ENCODE assay signal across 16 cellular contexts in the genomic region with DNA sequence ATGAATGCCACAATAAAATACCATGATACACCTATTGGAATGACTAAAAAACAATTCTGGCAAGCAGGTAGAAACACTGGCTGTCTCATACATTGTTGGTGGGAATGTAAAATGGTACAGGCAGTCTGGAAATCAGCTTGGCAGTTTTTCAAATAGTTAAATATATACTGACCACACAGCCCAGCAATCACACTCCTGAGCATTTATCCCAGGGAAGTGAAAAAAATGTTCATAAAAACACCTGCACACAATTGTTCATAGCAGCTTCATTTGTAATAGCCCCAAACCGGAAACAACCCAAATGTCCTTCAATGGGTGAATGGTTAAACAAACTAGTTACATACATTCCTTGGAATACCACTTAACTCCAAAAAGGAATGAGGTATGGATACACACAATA.
"Had no signal": no experiment of that assay in that cellular context is flagged by ENCODE, and none has a peak within 500 bp of the region (broad histone marks: within the 10 kb centered on the region; RNA-seq: fewer than 3 reads in every experiment).

No MANE protein-coding gene starts in this region.

- H3K27me3 ChIP-seq: hepatocyte, sigmoid colon, stomach, testis had no signal

- H3K27ac ChIP-seq: hepatocyte, prostate gland, sigmoid colon, stomach, testis had no signal

- H3K4me1 Mint-ChIP-seq: activated CD4-positive, alpha-beta T cell treated with anti-CD3 and anti-CD28 coated beads, Interleukin-2, amount 10 ng/mL, durations not matched to agents 24 days and 14 days; activated naive CD8-positive, alpha-beta T cell treated with anti-CD3 and anti-CD28 coated beads for 36 hours had no signal

- H3K4me1 ChIP-seq: prostate gland, sigmoid colon, testis had no signal

- H3K36me3 ChIP-seq: prostate gland, sigmoid colon, stomach had no signal

- H3K36me3 Mint-ChIP-seq: activated naive CD8-positive, alpha-beta T cell treated with anti-CD3 and anti-CD28 coated beads for 36 hours had no signal

- ATAC-seq: effector memory CD8-positive, alpha-beta T cell had no signal

- H3K9me3 ChIP-seq: prostate gland, sigmoid colon, stomach, testis had no signal

- H3K4me3 ChIP-seq: hepatocyte, prostate gland, sigmoid colon, stomach, testis had no signal

- H3K9me3 Mint-ChIP-seq: activated CD4-positive, alpha-beta T cell treated with anti-CD3 and anti-CD28 coated beads, Interleukin-2, amount 10 ng/mL, durations not matched to agents 24 days and 14 days; activated naive CD8-positive, alpha-beta T cell treated with anti-CD3 and anti-CD28 coated beads for 36 hours had no signal

- H3K4me3 Mint-ChIP-seq: activated CD4-positive, alpha-beta T cell treated with anti-CD3 and anti-CD28 coated beads, Interleukin-2, amount 10 ng/mL, durations not matched to agents 24 days and 14 days; activated naive CD8-positive, alpha-beta T cell treated with anti-CD3 and anti-CD28 coated beads for 36 hours; effector memory CD8-positive, alpha-beta T cell; neural crest cell had no signal

- H3K27ac Mint-ChIP-seq: activated CD4-positive, alpha-beta T cell treated with anti-CD3 and anti-CD28 coated beads, Interleukin-2, amount 10 ng/mL, durations not matched to agents 24 days and 14 days; activated naive CD8-positive, alpha-beta T cell treated with anti-CD3 and anti-CD28 coated beads for 36 hours had no signal

- DNase-seq: activated CD4-positive, alpha-beta T cell treated with anti-CD3 and anti-CD28 coated beads, Interleukin-2, amount 10 ng/mL, durations not matched to agents 24 days and 14 days; activated CD4-positive, CD25-positive, alpha-beta regulatory T cell; activated CD8-positive, alpha-beta memory T cell treated with anti-CD3 and anti-CD28 coated beads, Interleukin-2, amount 50 U/mL, for 48 hours; activated gamma-delta T cell treated with Interleukin-2 at 50 U/mL for 16 hours; activated naive CD8-positive, alpha-beta T cell treated with anti-CD3 and anti-CD28 coated beads for 36 hours; dermis blood vessel endothelial cell; effector memory CD8-positive, alpha-beta T cell; erythroblast; islet precursor cell; sigmoid colon; stimulated activated CD4-positive, alpha-beta T cell treated with anti-CD3 and anti-CD28 coated beads, Interleukin-1b, Interleukin-23, amount 100 ng/mL, for 48 hours; stomach; testis had no signal
